In genomic region chr9:71755869-71756268, GRCh38 we compare ENCODE assay signal across 1 cellular context.
TF ChIP-seq lines count a peak whose summit lies in the region.

No MANE protein-coding gene starts in this region.

TF ChIP-seq in H1, 55 proteins besides CTCF, POLR2A, EP300 and RAD21:
- TF ChIP-seq SAP30 (IDR thresholded peaks at IDR 0.05; ENCODE audit: insufficient read depth, insufficient replicate concordance, low read length): no peak
- TF ChIP-seq TBP (IDR thresholded peaks at IDR 0.05; ENCODE audit: low read depth, low read length): no peak
- TF ChIP-seq ATF3 (IDR thresholded peaks at IDR 0.05; ENCODE audit: insufficient read depth, low read depth, low read length): no peak
- TF ChIP-seq CREB1 (IDR thresholded peaks at IDR 0.05): no peak
- no peak for TF ChIP-seq SIX5 (IDR thresholded peaks at IDR 0.05; ENCODE audit: low read depth, low read length)
- TF ChIP-seq ASH2L (IDR thresholded peaks at IDR 0.05; ENCODE audit: low read length): no peak
- no peak for TF ChIP-seq BRCA1 (IDR thresholded peaks at IDR 0.05; ENCODE audit: low read depth, low read length)
- TF ChIP-seq TAF7 (optimal IDR thresholded peaks at IDR 0.05; ENCODE audit: borderline replicate concordance, low read depth, low read length): no peak
- TF ChIP-seq KDM4A (IDR thresholded peaks at IDR 0.05; ENCODE audit: low read depth, low read length, severe bottlenecking): no peak
- no peak for TF ChIP-seq NRF1 (IDR thresholded peaks at IDR 0.05; ENCODE audit: low read depth, low read length)
- no peak for TF ChIP-seq CHD2 (IDR thresholded peaks at IDR 0.05; ENCODE audit: low read length)
- TF ChIP-seq SP4 (IDR thresholded peaks at IDR 0.05; ENCODE audit: low read length): no peak
- TF ChIP-seq RXRA (IDR thresholded peaks at IDR 0.05; ENCODE audit: insufficient read depth, low read depth, low read length): no peak
- TF ChIP-seq EZH2 (IDR thresholded peaks at IDR 0.05; ENCODE audit: low read depth, low read length, severe bottlenecking): no peak
- TF ChIP-seq ZNF274 (IDR thresholded peaks at IDR 0.05; ENCODE audit: borderline replicate concordance, extremely low read depth, low read length): no peak
